21 cellular contexts compared by ENCODE assay signal in genomic region chr2:190455358-190456095, GRCh38. TPM values are rescaled to one million over a fixed set of nuclear protein-coding genes. Genes with fewer than 3 reads are reported as not detected.
DNase-seq lines count a peak whose midpoint lies in the region; ATAC-seq and TF ChIP-seq lines count a peak whose summit lies in the region.
"Had no signal": no experiment of that assay in that cellular context is flagged by ENCODE, and none has a peak within 500 bp of the region (broad histone marks: within the 10 kb centered on the region; RNA-seq: fewer than 3 reads in every experiment).

No MANE protein-coding gene starts in this region.

- CTCF ChIA-PET in CD8-positive, alpha-beta T cell (lab: Charles Lee), result interaction anchor here (0.6 kb wide), 1 partner anchor 1443 kb away, joined by 3 read pairs; no protein-coding TSS in a partner anchor
- CTCF ChIA-PET in activated B cell treated with CpG ODN at 0.5 μM for 24 hours (lab: Charles Lee), result no interaction called here

- no peak for ATAC-seq in CD8-positive, alpha-beta T cell
- ATAC-seq in activated B cell treated with CpG ODN at 0.5 μM for 24 hours (ENCODE audit: low read depth), result no peak
- ATAC-seq in stimulated activated naive B cell treated with anti-CD40 and anti-IgM and Interleukin-4, amounts not matched to agents 10 μg/mL and 1 μg/mL and 100 μg/mL, for 72 hours (replicated peaks), result peak; percentile 60 to 76
- ATAC-seq: A549 had no signal

- no peaks in the 10 kb centered on the region for H3K27me3 Mint-ChIP-seq in CD8-positive, alpha-beta T cell (ENCODE audit: low read depth)
- H3K27me3 Mint-ChIP-seq in activated B cell treated with CpG ODN at 0.5 μM for 24 hours, result no peaks in the 10 kb centered on the region
- H3K27me3 Mint-ChIP-seq in stimulated activated naive B cell treated with anti-CD40 and anti-IgM and Interleukin-4, amounts not matched to agents 10 μg/mL and 1 μg/mL and 100 μg/mL, for 72 hours, result no peaks in the 10 kb centered on the region
- H3K27me3 Mint-ChIP-seq: CD8-positive, alpha-beta memory T cell had no signal

- H3K27ac Mint-ChIP-seq in CD8-positive, alpha-beta T cell, result peak overlapping the region; percentile 38
- peak overlapping the region; percentile 43 for H3K27ac Mint-ChIP-seq in activated B cell treated with CpG ODN at 0.5 μM for 24 hours
- H3K27ac Mint-ChIP-seq in stimulated activated naive B cell treated with anti-CD40 and anti-IgM and Interleukin-4, amounts not matched to agents 10 μg/mL and 1 μg/mL and 100 μg/mL, for 72 hours, result peak overlapping the region; percentile 75

- H3K9me3 Mint-ChIP-seq in CD8-positive, alpha-beta T cell, result no peaks in the 10 kb centered on the region
- no peaks in the 10 kb centered on the region for H3K9me3 Mint-ChIP-seq in activated B cell treated with CpG ODN at 0.5 μM for 24 hours
- H3K9me3 Mint-ChIP-seq in stimulated activated naive B cell treated with anti-CD40 and anti-IgM and Interleukin-4, amounts not matched to agents 10 μg/mL and 1 μg/mL and 100 μg/mL, for 72 hours, result peaks cover 0 to 3% of the 10 kb centered on the region in 2 donors
- H3K9me3 Mint-ChIP-seq: CD8-positive, alpha-beta memory T cell had no signal

- no peak for TF ChIP-seq CTCF in CD8-positive, alpha-beta T cell (IDR thresholded peaks at IDR 0.05)
- TF ChIP-seq CTCF in activated B cell treated with CpG ODN at 0.5 μM for 24 hours (IDR thresholded peaks at IDR 0.05) (no peak), foreskin fibroblast (IDR thresholded peaks at IDR 0.05; ENCODE audit: low read depth, low read length) (no peak)

- H3K4me3 ChIP-seq in CD8-positive, alpha-beta T cell (ENCODE audit: low read depth, low read length), result no peak overlapping the region
- H3K4me3 ChIP-seq in foreskin fibroblast (ENCODE audit: low read depth in 1 of 2, low read length in 2 of 2), result no peak overlapping the region
- H3K4me3 ChIP-seq: A549 had no signal

- no peaks in the 10 kb centered on the region for H3K36me3 ChIP-seq in CD8-positive, alpha-beta T cell (ENCODE audit: insufficient read depth, low read length)

- H3K4me1 Mint-ChIP-seq in CD8-positive, alpha-beta T cell (ENCODE audit: low read depth), result peaks cover 79% of the 10 kb centered on the region
- H3K4me1 Mint-ChIP-seq in activated B cell treated with CpG ODN at 0.5 μM for 24 hours, result peaks cover 19% of the 10 kb centered on the region
- H3K4me1 Mint-ChIP-seq in stimulated activated naive B cell treated with anti-CD40 and anti-IgM and Interleukin-4, amounts not matched to agents 10 μg/mL and 1 μg/mL and 100 μg/mL, for 72 hours, result peaks cover 29 to 49% of the 10 kb centered on the region in 2 donors

- intact Hi-C loops in CD8-positive, alpha-beta T cell (cut with DNase I, micrococcal nuclease), result no loop called here
- intact Hi-C loops in activated B cell treated with CpG ODN at 0.5 μM for 24 hours (cut with micrococcal nuclease), result no loop called here

- H3K9me3 ChIP-seq in CD8-positive, alpha-beta T cell (ENCODE audit: low read length), result no peaks in the 10 kb centered on the region
- H3K9me3 ChIP-seq: A549, SK-N-SH had no signal

- H3K4me1 ChIP-seq in CD8-positive, alpha-beta T cell (ENCODE audit: insufficient read depth, low read length), result no peaks in the 10 kb centered on the region

- POLR2A ChIA-PET in CD8-positive, alpha-beta T cell (lab: Charles Lee), result no interaction called here
- POLR2A ChIA-PET in activated B cell treated with CpG ODN at 0.5 μM for 24 hours (lab: Charles Lee), result no interaction called here

- peaks cover 77% of the 10 kb centered on the region for H3K36me3 Mint-ChIP-seq in CD8-positive, alpha-beta T cell
- peaks cover 45% of the 10 kb centered on the region for H3K36me3 Mint-ChIP-seq in activated B cell treated with CpG ODN at 0.5 μM for 24 hours (ENCODE audit: low read depth)
- peaks cover 25 to 43% of the 10 kb centered on the region in 2 donors for H3K36me3 Mint-ChIP-seq in stimulated activated naive B cell treated with anti-CD40 and anti-IgM and Interleukin-4, amounts not matched to agents 10 μg/mL and 1 μg/mL and 100 μg/mL, for 72 hours

- no peak for DNase-seq in CD8-positive, alpha-beta T cell
- DNase-seq in MV-4-11 (lab: John Stamatoyannopoulos, UW) (peak; percentile 15), activated B cell treated with CpG ODN at 0.5 μM for 24 hours (no peak), foreskin fibroblast (no peak), kidney glomerular epithelial cell (lab: John Stamatoyannopoulos, UW) (no peak), anterior cingulate cortex (lab: John Stamatoyannopoulos, UW) (no peak)
- DNase-seq in stimulated activated naive B cell treated with anti-CD40 and anti-IgM and Interleukin-4, amounts not matched to agents 10 μg/mL and 1 μg/mL and 100 μg/mL, for 72 hours, result no peak
- DNase-seq: AML-193; C1 segment of cervical spinal cord; CD8-positive, alpha-beta memory T cell; DMS 273 treated with DMSO at 0.1 percent for 48 hours; DMS79; EL; GDM1; NCI-H1105 treated with DMSO at 0.1 percent for 48 hours; NCI-H2029; NCI-H446; NCI-H524 treated with DMSO at 0.1 percent for 48 hours; NCI-H774; SK-N-SH had no signal

- H3K27me3 ChIP-seq in CD8-positive, alpha-beta T cell (ENCODE audit: insufficient read depth, low read length), result no peaks in the 10 kb centered on the region

- H3K27ac ChIP-seq in CD8-positive, alpha-beta T cell (ENCODE audit: low read depth, low read length), result no peak overlapping the region
- H3K27ac ChIP-seq: A549 had no signal

- H3K4me3 Mint-ChIP-seq in CD8-positive, alpha-beta T cell, result no peak overlapping the region
- H3K4me3 Mint-ChIP-seq in activated B cell treated with CpG ODN at 0.5 μM for 24 hours, result no peak overlapping the region
- peak overlapping the region; percentile 5 to 71 for H3K4me3 Mint-ChIP-seq in stimulated activated naive B cell treated with anti-CD40 and anti-IgM and Interleukin-4, amounts not matched to agents 10 μg/mL and 1 μg/mL and 100 μg/mL, for 72 hours
- H3K4me3 Mint-ChIP-seq: CD8-positive, alpha-beta memory T cell had no signal

RNA-seq across cellular contexts. Expression of gene MFSD6, which starts 47.4 kb away (rescaled TPM):
- 10 to 100 TPM; 45.6 to 50.6 TPM for total RNA-seq in CD8-positive, alpha-beta T cell
- total RNA-seq in activated B cell treated with CpG ODN at 0.5 μM for 24 hours, result 20.0 and 21.5 TPM in 2 replicates

Comparison
In these comparisons a context has a peak if more than half of its experiments do, and no peak if none do; other contexts are left out.
1. ATAC-seq: peak in stimulated activated naive B cell treated with anti-CD40 and anti-IgM and Interleukin-4, amounts not matched to agents 10 μg/mL and 1 μg/mL and 100 μg/mL, for 72 hours (2 of 2); none in CD8-positive, alpha-beta T cell (single experiment) and activated B cell treated with CpG ODN at 0.5 μM for 24 hours (single experiment).
2. H3K4me3 Mint-ChIP-seq: peak in stimulated activated naive B cell treated with anti-CD40 and anti-IgM and Interleukin-4, amounts not matched to agents 10 μg/mL and 1 μg/mL and 100 μg/mL, for 72 hours (2 of 2); none in CD8-positive, alpha-beta T cell (single experiment) and activated B cell treated with CpG ODN at 0.5 μM for 24 hours (single experiment).
3. Peak in every context shown above with its lines, with median percentiles within 50 percentile points of each other: H3K27ac Mint-ChIP-seq.